2 cellular contexts compared by ENCODE assay signal in genomic region chr3:184308744-184309143, GRCh38.
TF ChIP-seq lines count a peak whose summit lies in the region.

No MANE protein-coding gene starts in this region.

TF ChIP-seq in IMR-90, 13 proteins besides CTCF, POLR2A, EP300 and RAD21 (continued from another document):
- TF ChIP-seq USF2 (IDR thresholded peaks at IDR 0.05; ENCODE audit: low read depth, low read length) (no peak), NFE2L2 (IDR thresholded peaks at IDR 0.05; ENCODE audit: low read depth, low read length) (no peak), MXI1 (IDR thresholded peaks at IDR 0.05; ENCODE audit: borderline replicate concordance, low read depth, low read length) (no peak), RCOR1 (IDR thresholded peaks at IDR 0.05; ENCODE audit: insufficient replicate concordance, low read length) (no peak), BHLHE40 (IDR thresholded peaks at IDR 0.05; ENCODE audit: low read depth, low read length) (no peak), ELK1 (IDR thresholded peaks at IDR 0.05; ENCODE audit: borderline replicate concordance, low read depth, low read length) (no peak)

TF ChIP-seq in SK-N-SH treated with all-trans-retinoic acid at 6 μM for 48 hours, 23 proteins besides CTCF, POLR2A, EP300 and RAD21 (continued from another document):
- TF ChIP-seq TOX (CRISPR knock-in tag; IDR thresholded peaks at IDR 0.05; ENCODE audit: borderline replicate concordance) = no peak
